ENCODE assay signal across 2 cellular contexts in the genomic region with DNA sequence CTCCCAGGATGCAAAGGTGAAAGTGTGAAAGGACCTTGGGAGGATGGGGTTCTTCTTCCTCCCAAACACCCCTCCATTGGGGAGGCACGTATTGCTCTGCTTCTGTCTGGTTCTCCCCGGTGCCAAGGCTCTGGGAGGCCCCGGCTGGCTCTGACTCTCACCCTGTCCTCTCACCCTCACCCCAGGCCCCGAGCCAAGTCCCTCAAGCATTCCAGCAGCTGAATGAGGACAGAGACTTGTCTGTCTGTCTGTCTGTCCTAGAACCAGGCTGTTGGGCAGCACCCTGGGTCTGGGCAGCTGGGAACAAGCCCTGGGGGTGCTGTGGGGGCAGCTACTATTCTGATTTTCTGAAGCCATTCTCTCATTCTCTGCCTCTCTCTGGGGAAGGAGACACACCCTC. TPM values are rescaled to one million over a fixed set of nuclear protein-coding genes. Genes with fewer than 3 reads are reported as not detected.
"Had no signal": no experiment of that assay in that cellular context is flagged by ENCODE, and none has a peak within 500 bp of the region (broad histone marks: within the 10 kb centered on the region; RNA-seq: fewer than 3 reads in every experiment).

No MANE protein-coding gene starts in this region.

RNA-seq across cellular contexts. Expression of gene ADAMTS7, which starts 29.9 kb away (rescaled TPM):
- total RNA-seq: activated CD8-positive, alpha-beta T cell treated with anti-CD3 and anti-CD28 coated beads, Interleukin-2, amount 10 ng/mL, durations not matched to agents 7 days and 5 days; T-helper 17 cell had no signal
